ENCODE assay signal across 33 cellular contexts in genomic region chr4:186351672-186352194, GRCh38.
A peak's percentile ranks its signal among the peaks of the same experiment; 100 is the strongest.
DNase-seq lines count a peak whose midpoint lies in the region; ATAC-seq and TF ChIP-seq lines count a peak whose summit lies in the region.
"Had no signal": no experiment of that assay in that cellular context is flagged by ENCODE, and none has a peak within 500 bp of the region (broad histone marks: within the 10 kb centered on the region; RNA-seq: fewer than 3 reads in every experiment).

No MANE protein-coding gene starts in this region.

- no peaks in the 10 kb centered on the region for H3K36me3 ChIP-seq in left ventricle myocardium inferior
- H3K36me3 ChIP-seq: BLaER1 treated with 17β-estradiol and CSF1 and Interleukin-3, amounts not matched to agents 10 nM and 100 nM; brain microvascular endothelial cell; HAP-1; prostate gland; tibial nerve had no signal

- DNase-seq in NCI-H1092 (lab: John Stamatoyannopoulos, UW) (peak; percentile 93), NCI-H2029 (lab: John Stamatoyannopoulos, UW) (peak; percentile 32), SHP77 (lab: John Stamatoyannopoulos, UW) (peak; percentile 76 to 82), type B pancreatic cell (ENCODE audit: extremely low spot score, unreplicated experiment) (no peak), left ventricle myocardium inferior (no peak)
- DNase-seq: activated CD4-positive, alpha-beta T cell treated with anti-CD3 and anti-CD28 coated beads, Interleukin-2, amount 50 U/mL, for 48 hours; activated CD4-positive, CD25-positive, alpha-beta regulatory T cell treated with anti-CD3 and anti-CD28 coated beads, Interleukin-2, amount 50 U/mL, for 72 hours; activated naive CD4-positive, alpha-beta T cell treated with Interleukin-2 at 50 U/mL for 16 hours; amniotic stem cell; brain microvascular endothelial cell; Caco-2; cerebellar nuclear complex; dermis blood vessel endothelial cell; DMS79 treated with DMSO at 0.1 percent for 48 hours; endodermal cell; GDM1; islet precursor cell; midbrain; naive thymus-derived CD4-positive, alpha-beta T cell; NCI-H2171 treated with DMSO at 0.1 percent for 48 hours; NCI-H526; SIG-M5; stimulated activated CD4-positive, alpha-beta T cell treated with anti-CD3 and anti-CD28 coated beads, Interleukin-12 subunit alpha, Interleukin-12 subunit beta, amount 100 ng/mL, for 4 hours; stimulated activated CD4-positive, alpha-beta T cell treated with anti-CD3 and anti-CD28 coated beads, Interleukin-4, amount 100 ng/mL, for 1 hour had no signal

- no peaks in the 10 kb centered on the region for H3K36me3 Mint-ChIP-seq in type B pancreatic cell
- H3K36me3 Mint-ChIP-seq: naive thymus-derived CD4-positive, alpha-beta T cell had no signal

- H3K4me1 Mint-ChIP-seq in type B pancreatic cell (ENCODE audit: unreplicated experiment), result no peaks in the 10 kb centered on the region
- H3K4me1 Mint-ChIP-seq: endodermal cell; naive thymus-derived CD4-positive, alpha-beta T cell had no signal

- no peaks in the 10 kb centered on the region for H3K9me3 ChIP-seq in left ventricle myocardium inferior (replicated peaks)
- H3K9me3 ChIP-seq: Caco-2, HAP-1, prostate gland had no signal

- H3K27me3 ChIP-seq in left ventricle myocardium inferior (ENCODE audit: low read depth), result peaks cover 16% of the 10 kb centered on the region
- H3K27me3 ChIP-seq: BLaER1 treated with 17β-estradiol and CSF1 and Interleukin-3, amounts not matched to agents 10 nM and 100 nM; brain microvascular endothelial cell; tibial nerve had no signal

- H3K9me3 Mint-ChIP-seq in type B pancreatic cell, result no peaks in the 10 kb centered on the region
- H3K9me3 Mint-ChIP-seq: activated T-helper 1 cell treated with anti-CD3 and anti-CD28 coated beads, Interleukin-12 subunit alpha, Interleukin-12 subunit beta, Interleukin-2, Interleukin-4 antibody, amounts not matched to agents 30 ng/mL and 10 ng/mL and 1 ng/mL, durations not matched to agents 14 hours and 24 hours and 36 hours; endodermal cell had no signal

- no peak overlapping the region for H3K27ac ChIP-seq in left ventricle myocardium inferior (replicated peaks)
- H3K27ac ChIP-seq: BLaER1 treated with 17β-estradiol and CSF1 and Interleukin-3, amounts not matched to agents 10 nM and 100 nM; brain microvascular endothelial cell; prostate gland; tibial nerve had no signal

- H3K27me3 Mint-ChIP-seq in type B pancreatic cell, result peaks cover 7% of the 10 kb centered on the region

- H3K4me3 Mint-ChIP-seq in type B pancreatic cell, result no peak overlapping the region
- H3K4me3 Mint-ChIP-seq: activated T-helper 1 cell treated with anti-CD3 and anti-CD28 coated beads, Interleukin-12 subunit alpha, Interleukin-12 subunit beta, Interleukin-2, Interleukin-4 antibody, amounts not matched to agents 30 ng/mL and 10 ng/mL and 1 ng/mL, durations not matched to agents 14 hours and 24 hours and 36 hours; endodermal cell; naive thymus-derived CD4-positive, alpha-beta T cell had no signal

- no peaks in the 10 kb centered on the region for H3K4me1 ChIP-seq in left ventricle myocardium inferior
- H3K4me1 ChIP-seq: BLaER1 treated with 17β-estradiol and CSF1 and Interleukin-3, amounts not matched to agents 10 nM and 100 nM; Caco-2; HAP-1; prostate gland; tibial nerve had no signal

- TF ChIP-seq CTCF in type B pancreatic cell (conservative IDR thresholded peaks at IDR 0.05), result no peak
- no peak for TF ChIP-seq CTCF in left ventricle myocardium inferior (IDR thresholded peaks at IDR 0.05; ENCODE audit: borderline replicate concordance)

- ATAC-seq in HG02852 (IDR thresholded peaks at IDR 0.05; ENCODE audit: unreplicated experiment) (no peak), HG03108 (IDR thresholded peaks at IDR 0.05; ENCODE audit: unreplicated experiment) (no peak)
- ATAC-seq: naive thymus-derived CD4-positive, alpha-beta T cell; Panc1; sciatic nerve had no signal

- peak overlapping the region; percentile 71 for H3K27ac Mint-ChIP-seq in type B pancreatic cell
- H3K27ac Mint-ChIP-seq: activated T-helper 1 cell treated with anti-CD3 and anti-CD28 coated beads, Interleukin-12 subunit alpha, Interleukin-12 subunit beta, Interleukin-2, Interleukin-4 antibody, amounts not matched to agents 30 ng/mL and 10 ng/mL and 1 ng/mL, durations not matched to agents 14 hours and 24 hours and 36 hours; endodermal cell; naive thymus-derived CD4-positive, alpha-beta T cell had no signal

- no peak overlapping the region for H3K4me3 ChIP-seq in left ventricle myocardium inferior
- H3K4me3 ChIP-seq: BLaER1 treated with 17β-estradiol and CSF1 and Interleukin-3, amounts not matched to agents 10 nM and 100 nM; HAP-1; prostate gland; tibial nerve had no signal

- intact Hi-C loops in left ventricle myocardium inferior (cut with micrococcal nuclease), result no loop called here

Comparison
In these comparisons a context has a peak if more than half of its experiments do, and no peak if none do; other contexts are left out.
1. DNase-seq: peak in NCI-H1092 (single experiment), NCI-H2029 (single experiment) and SHP77 (2 of 2); none in type B pancreatic cell (single experiment) and left ventricle myocardium inferior (single experiment).